1 cellular context compared by ENCODE assay signal in genomic region chr12:1499351-1499750, GRCh38.
TF ChIP-seq lines count a peak whose summit lies in the region.

No MANE protein-coding gene starts in this region.

TF ChIP-seq in A549, 52 proteins besides CTCF, POLR2A, EP300 and RAD21 (continued from another document):
- no peak for TF ChIP-seq NFE2L2 (conservative IDR thresholded peaks at IDR 0.05; ENCODE audit: low read length)
- TF ChIP-seq CEBPB (IDR thresholded peaks at IDR 0.05): no peak
- TF ChIP-seq KDM1A (IDR thresholded peaks at IDR 0.05; ENCODE audit: low read depth): no peak
- no peak for TF ChIP-seq HOXA7 (CRISPR knock-in tag; IDR thresholded peaks at IDR 0.05)
- no peak for TF ChIP-seq NR3C1 (IDR thresholded peaks at IDR 0.05)
- no peak for TF ChIP-seq SMC3 (IDR thresholded peaks at IDR 0.05)
- no peak for TF ChIP-seq NPAS2 (CRISPR knock-in tag; IDR thresholded peaks at IDR 0.05; ENCODE audit: borderline replicate concordance)
- no peak for TF ChIP-seq GATA3 (IDR thresholded peaks at IDR 0.05; ENCODE audit: borderline replicate concordance)
- TF ChIP-seq E2F6 (IDR thresholded peaks at IDR 0.05; ENCODE audit: borderline replicate concordance, low read depth): no peak
- no peak for TF ChIP-seq JUN (IDR thresholded peaks at IDR 0.05)
- TF ChIP-seq ZC3H11A (IDR thresholded peaks at IDR 0.05): no peak
- TF ChIP-seq PBX3 (IDR thresholded peaks at IDR 0.05): no peak
- TF ChIP-seq PHF8 (IDR thresholded peaks at IDR 0.05; ENCODE audit: borderline replicate concordance, low read depth): no peak
- TF ChIP-seq SREBF2 (IDR thresholded peaks at IDR 0.05): no peak
- no peak for TF ChIP-seq CHD2 (IDR thresholded peaks at IDR 0.05; ENCODE audit: low read length, partially characterized antibody)
